Comparison of ENCODE assay signal across 17 cellular contexts in genomic region chr19:30319876-30320275, GRCh38. TPM values are rescaled to one million over a fixed set of nuclear protein-coding genes. Genes with fewer than 3 reads are reported as not detected.
DNase-seq lines count a peak whose midpoint lies in the region; ATAC-seq, FAIRE-seq and TF ChIP-seq lines count a peak whose summit lies in the region.
"Had no signal": no experiment of that assay in that cellular context is flagged by ENCODE, and none has a peak within 500 bp of the region (broad histone marks: within the 10 kb centered on the region; RNA-seq: fewer than 3 reads in every experiment).

No MANE protein-coding gene starts in this region.

- no peaks in the 10 kb centered on the region for H3K79me2 ChIP-seq in K562 (ENCODE audit: control insufficient read depth, insufficient read depth, low read length)

- peaks cover 5 to 8% of the 10 kb centered on the region in 2 donors for H3K27me3 Mint-ChIP-seq in natural killer cell (ENCODE audit: low read depth in 2 of 2)
- H3K27me3 Mint-ChIP-seq in naive thymus-derived CD8-positive, alpha-beta T cell, result peaks cover 0 to 14% (median 9%) of the 10 kb centered on the region in 5 donors

- no peaks in the 10 kb centered on the region for H3K36me3 ChIP-seq in K562 (ENCODE audit: control insufficient read depth, insufficient read depth, low read length)
- H3K36me3 ChIP-seq: BLaER1 had no signal

- no peak for TF ChIP-seq EP300 in K562 (IDR thresholded peaks at IDR 0.05; ENCODE audit: low read length)

- H3K9me3 Mint-ChIP-seq in natural killer cell, result peaks cover 3 to 6% of the 10 kb centered on the region in 2 donors
- H3K9me3 Mint-ChIP-seq in naive thymus-derived CD8-positive, alpha-beta T cell, result peaks cover 0 to 19% (median 5%) of the 10 kb centered on the region in 9 donors

- intact Hi-C loops in K562 (cut with micrococcal nuclease) (no loop called here), natural killer cell (cut with micrococcal nuclease) (no loop called here)

- no TSS peak for BruUV-seq in K562 (replicated peaks; lab: Mats Ljungman, UMichigan)

- no peak overlapping the region for H3K4me2 ChIP-seq in K562 (ENCODE audit: insufficient read depth, low read length)
- H3K4me2 ChIP-seq: BLaER1 had no signal

- H3K4me1 Mint-ChIP-seq in natural killer cell, result no peaks in the 10 kb centered on the region
- H3K4me1 Mint-ChIP-seq in naive thymus-derived CD8-positive, alpha-beta T cell, result no peaks in the 10 kb centered on the region
- H3K4me1 Mint-ChIP-seq: CD14-positive monocyte; CD4-positive, alpha-beta memory T cell had no signal

- no peaks in the 10 kb centered on the region for H3K4me1 ChIP-seq in K562 (replicated peaks in 1 of 2; ENCODE audit: control insufficient read depth in 2 of 2, insufficient read depth in 2 of 2, low read length in 2 of 2)
- H3K4me1 ChIP-seq: BLaER1 had no signal

- TF ChIP-seq POLR2A in K562 (conservative IDR thresholded peaks at IDR 0.05), result no peak

- no peak overlapping the region for H3K27ac ChIP-seq in K562 (ENCODE audit: extremely low read depth, low read depth, low read length)
- H3K27ac ChIP-seq: BLaER1 had no signal

- no peaks in the 10 kb centered on the region for H3K9me3 ChIP-seq in K562 (replicated peaks; ENCODE audit: control insufficient read depth, insufficient read depth, low read depth, low read length)

- H3K27me3 ChIP-seq in K562 (ENCODE audit: control insufficient read depth in 2 of 2, insufficient read depth in 2 of 2, low read length in 2 of 2), result peaks cover 0 to 26% of the 10 kb centered on the region in 2 experiments; a peak in 2 of 5 replicates
- H3K27me3 ChIP-seq: BLaER1 had no signal

- no peak overlapping the region for H3K27ac Mint-ChIP-seq in natural killer cell
- H3K27ac Mint-ChIP-seq in naive thymus-derived CD8-positive, alpha-beta T cell, result no peak overlapping the region
- H3K27ac Mint-ChIP-seq: CD14-positive monocyte; CD4-positive, alpha-beta memory T cell had no signal

- no peak for TF ChIP-seq RAD21 in K562 (CRISPR knock-in tag; conservative IDR thresholded peaks at IDR 0.05 in 1 of 2, IDR thresholded peaks at IDR 0.05 in 1 of 2)

- ATAC-seq in K562 (no peak), natural killer cell (no peak), HG03520 (IDR thresholded peaks at IDR 0.05; ENCODE audit: unreplicated experiment) (no peak)
- no peak for ATAC-seq in naive thymus-derived CD8-positive, alpha-beta T cell
- ATAC-seq: HCT116 had no signal

- FAIRE-seq in K562 (lab: Jason Lieb, UNC) (no peak), frontal cortex (lab: Jason Lieb, UNC) (peak; percentile 47)
- FAIRE-seq: A204.1 had no signal

- H3K9ac ChIP-seq in K562 (ENCODE audit: insufficient read depth in 1 of 2, low read depth in 2 of 2, low read length in 2 of 2), result no peak overlapping the region
- H3K9ac ChIP-seq: BLaER1 had no signal

- in situ Hi-C loops in G401 (cut with HindIII; ENCODE audit: low sequenced_read_pairs) (no loop called here), K562 (cut with MboI) (no loop called here)

- no peaks in the 10 kb centered on the region for H4K20me1 ChIP-seq in K562 (replicated peaks; ENCODE audit: control insufficient read depth, insufficient read depth, low read length)
- H4K20me1 ChIP-seq: BLaER1 had no signal

- H3K4me3 Mint-ChIP-seq in natural killer cell, result no peak overlapping the region
- H3K4me3 Mint-ChIP-seq in naive thymus-derived CD8-positive, alpha-beta T cell, result no peak overlapping the region
- H3K4me3 Mint-ChIP-seq: CD14-positive monocyte; CD4-positive, alpha-beta memory T cell had no signal

- H3K4me3 ChIP-seq in K562, result no peak overlapping the region
- H3K4me3 ChIP-seq: BLaER1 had no signal

- peak; percentile 74 for DNase-seq in G401 (ENCODE audit: low spot score)
- DNase-seq in K562 (ENCODE audit: extremely low read depth in 1 of 4, low spot score in 3 of 4), result no peak
- no peak for DNase-seq in frontal cortex (ENCODE audit: low spot score in 2 of 2)
- DNase-seq in natural killer cell, result no peak
- DNase-seq in naive thymus-derived CD8-positive, alpha-beta T cell, result no peak
- DNase-seq: CD4-positive, alpha-beta memory T cell; DMS153; DMS79; GF-D8; GOT3; H7 had no signal

- H3K9me1 ChIP-seq in K562 (ENCODE audit: control insufficient read depth, insufficient read depth, low read length), result no peaks in the 10 kb centered on the region

- TF ChIP-seq CTCF in K562 (IDR thresholded peaks at IDR 0.05 in 2 of 3, conservative IDR thresholded peaks at IDR 0.05 in 1 of 3; ENCODE audit: insufficient read depth in 2 of 3, low read depth in 1 of 3, low read length in 3 of 3), result no peak
- no peak for TF ChIP-seq CTCF in natural killer cell (IDR thresholded peaks at IDR 0.05)

- no peak overlapping the region for H2AFZ ChIP-seq in K562 (ENCODE audit: low read depth, low read length)

- H3K36me3 Mint-ChIP-seq in natural killer cell, result no peaks in the 10 kb centered on the region
- no peaks in the 10 kb centered on the region for H3K36me3 Mint-ChIP-seq in naive thymus-derived CD8-positive, alpha-beta T cell
- H3K36me3 Mint-ChIP-seq: CD14-positive monocyte; CD4-positive, alpha-beta memory T cell had no signal

- POLR2A ChIA-PET in K562 (lab: Yijun Ruan, JAX), result interaction anchor here (1.0 kb wide), 1 partner anchor 13 kb away, joined by 3 read pairs; no protein-coding TSS in a partner anchor
- POLR2A ChIA-PET in naive thymus-derived CD8-positive, alpha-beta T cell (lab: Charles Lee), result no interaction called here

- CTCF ChIA-PET in K562 (lab: Yijun Ruan, JAX; ENCODE audit: low intra/inter-chr PET ratio), result no interaction called here

TF ChIP-seq in K562, 482 proteins besides CTCF, POLR2A, EP300 and RAD21:
- TF ChIP-seq TFE3 (CRISPR knock-in tag; IDR thresholded peaks at IDR 0.05) (0 out of 2 replicates have a peak, but pooled peaks have one; percentile 21), MCM7 (IDR thresholded peaks at IDR 0.05) (no peak)

RNA-seq across cellular contexts. Expression of gene ZNF536, which starts 52.3 kb away (rescaled TPM):
- total RNA-seq in G401 (2014; rRNA removed; shearing (Covaris generic)), result not detected in 2 replicates
- not detected in 2 replicates for total RNA-seq in K562 (2011; cell fraction: chromatin; rRNA removed; ENCODE audit: low replicate concordance)
- total RNA-seq in K562 (2011; cell fraction: nucleolus; rRNA removed), result not detected in 2 replicates
- not detected in 2 replicates for total RNA-seq in K562 (2011; cell fraction: nucleoplasm; rRNA removed)
- total RNA-seq in K562 (2014; rRNA removed), result not detected in 2 replicates
- not detected in 2 replicates for total RNA-seq in K562 (2014; rRNA removed; fragmentation: Illumina TruSeq; extraction: Trizol)
- not detected in 2 replicates for total RNA-seq in K562 (2015; rRNA removed; fragmentation: Illumina TruSeq; extraction: Trizol)
- not detected in 2 replicates for total RNA-seq in K562 (2021)
- polyA plus RNA-seq in K562 (2011; rRNA removed), result not detected in 2 replicates
- not detected in 2 replicates for polyA plus RNA-seq in K562 (2011; cell fraction: cytosol; rRNA removed)
- not detected in 2 replicates for polyA plus RNA-seq in K562 (2011; cell fraction: nucleus; rRNA removed)
- 0.04 TPM in 1 of 2 replicates, not detected in the other for polyA plus RNA-seq in K562 (2012)
- not detected in 2 replicates for polyA plus RNA-seq in K562 (2014; fragmentation: Illumina TruSeq; extraction: Trizol)
- polyA plus RNA-seq in K562 (2014; fragmentation: Nextera tagmentation; extraction: Ambion mirVana), result not detected
- polyA plus RNA-seq in K562 (2014; rRNA removed), result not detected in 2 replicates
- not detected in 2 replicates for polyA minus RNA-seq in K562 (2011; rRNA and poly(A)+ RNA removed)
- not detected in 2 replicates for polyA minus RNA-seq in K562 (2011; cell fraction: cytosol; rRNA and poly(A)+ RNA removed)
- not detected in 2 replicates for polyA minus RNA-seq in K562 (2011; cell fraction: nucleus; rRNA and poly(A)+ RNA removed)
- total RNA-seq in frontal cortex, result 22.4 TPM
- not detected for total RNA-seq in natural killer cell
- total RNA-seq in naive thymus-derived CD8-positive, alpha-beta T cell, result not detected
- not detected for polyA plus RNA-seq in naive thymus-derived CD8-positive, alpha-beta T cell
- total RNA-seq: HT-29 had no signal
- polyA plus RNA-seq: CD14-positive monocyte; CD4-positive, alpha-beta memory T cell had no signal

Comparison
In these comparisons a context has a peak if more than half of its experiments do, and no peak if none do; other contexts are left out.
1. RNA of gene ZNF536, which starts 52.3 kb away (total RNA-seq): 22.4 TPM in frontal cortex (single experiment); not detected in G401, not detected in K562, not detected in natural killer cell and not detected in naive thymus-derived CD8-positive, alpha-beta T cell; every median in the first group is over 10 times any median in the second.